ENCODE assay signal across 16 cellular contexts in genomic region chr14:101404426-101405170, GRCh38.
DNase-seq lines count a peak whose midpoint lies in the region; ATAC-seq and TF ChIP-seq lines count a peak whose summit lies in the region.
"Had no signal": no experiment of that assay in that cellular context is flagged by ENCODE, and none has a peak within 500 bp of the region (broad histone marks: within the 10 kb centered on the region; RNA-seq: fewer than 3 reads in every experiment).

No MANE protein-coding gene starts in this region.

- H3F3A ChIP-seq in DOHH2 (ENCODE audit: control insufficient read depth, insufficient read depth) = no peaks in the 10 kb centered on the region

- intact Hi-C loops in HCT116 (cut with micrococcal nuclease) = no loop called here

- peak overlapping the region; percentile 58 for H3K27ac Mint-ChIP-seq in mesothelial cell of epicardium
- H3K27ac Mint-ChIP-seq: CD14-positive monocyte had no signal

- no peak for TF ChIP-seq RAD21 in HCT116 (IDR thresholded peaks at IDR 0.05; ENCODE audit: low read depth)

- peak; percentile 74 for ATAC-seq in HCT116
- ATAC-seq: K562 had no signal

- RAD21 ChIA-PET in HCT116 (lab: Charles Lee; ENCODE audit: low non-redundant PET in 1 of 2, low total read pairs in 2 of 2, uncharacterized antibody in 2 of 2, unreplicated experiment in 2 of 2) = no interaction called here

- POLR2A ChIA-PET in HCT116 (lab: Charles Lee) = no interaction called here

- no peaks in the 10 kb centered on the region for H3K79me2 ChIP-seq in DOHH2 (ENCODE audit: control insufficient read depth, low read length)
- H3K79me2 ChIP-seq in HCT116 (ENCODE audit: insufficient read depth, low read length) = no peaks in the 10 kb centered on the region

- H3K4me3 ChIP-seq in DOHH2 (ENCODE audit: low read length) = peak overlapping the region; percentile 48
- H3K4me3 ChIP-seq in HCT116 (replicated peaks in 1 of 2; ENCODE audit: low read depth in 1 of 2, low read length in 2 of 2) = no peak overlapping the region
- H3K4me3 ChIP-seq: K562, SJSA1 had no signal

- H3K27me3 Mint-ChIP-seq in mesothelial cell of epicardium (ENCODE audit: low read depth) = no peaks in the 10 kb centered on the region

- no peaks in the 10 kb centered on the region for H3K9me3 Mint-ChIP-seq in mesothelial cell of epicardium

- no TSS peak for BruUV-seq in HCT116 (replicated peaks; lab: Mats Ljungman, UMichigan)

- no peak overlapping the region for H2AFZ ChIP-seq in HCT116 (ENCODE audit: low read depth, low read length, poor library complexity, severe bottlenecking)

- H3K9me3 ChIP-seq in DOHH2 (ENCODE audit: control insufficient read depth, insufficient read depth, low read length) (no peaks in the 10 kb centered on the region), HCT116 (ENCODE audit: control insufficient read depth in 1 of 2, insufficient read depth in 1 of 2, low read depth in 1 of 2, low read length in 2 of 2) (no peaks in the 10 kb centered on the region)
- H3K9me3 ChIP-seq: Caco-2, SJSA1 had no signal

- CTCF ChIA-PET in HCT116 (lab: Charles Lee) = no interaction called here

- no peaks in the 10 kb centered on the region for H3K36me3 Mint-ChIP-seq in mesothelial cell of epicardium
- H3K36me3 Mint-ChIP-seq: CD14-positive monocyte had no signal

- H3K36me3 ChIP-seq in DOHH2 (ENCODE audit: control insufficient read depth, low read length) = no peaks in the 10 kb centered on the region
- no peaks in the 10 kb centered on the region for H3K36me3 ChIP-seq in HCT116 (ENCODE audit: control insufficient read depth in 1 of 2, insufficient read depth in 2 of 2, low read length in 2 of 2)
- H3K36me3 ChIP-seq: SJSA1 had no signal

- H3K27ac ChIP-seq in DOHH2 (ENCODE audit: low read depth, low read length) (peak overlapping the region; percentile 72), HCT116 (ENCODE audit: low read depth, low read length) (no peak overlapping the region)
- H3K27ac ChIP-seq: SJSA1 had no signal

- H3K4me1 ChIP-seq in DOHH2 (ENCODE audit: control insufficient read depth, low read length) = peaks cover 66% of the 10 kb centered on the region
- peaks cover 0 to 4% of the 10 kb centered on the region in 2 experiments; a peak in 1 of 4 replicates for H3K4me1 ChIP-seq in HCT116 (ENCODE audit: control insufficient read depth in 1 of 2, insufficient read depth in 2 of 2, low read length in 2 of 2)
- H3K4me1 ChIP-seq: Caco-2, SJSA1 had no signal

- H4K20me1 ChIP-seq in DOHH2 (ENCODE audit: control insufficient read depth, insufficient read depth, low read depth, low read length) (no peaks in the 10 kb centered on the region), HCT116 (ENCODE audit: insufficient read depth) (no peaks in the 10 kb centered on the region)

- H3K9me2 ChIP-seq in DOHH2 (replicated peaks; ENCODE audit: control insufficient read depth, low read length) = no peaks in the 10 kb centered on the region
- H3K9me2 ChIP-seq in HCT116 (ENCODE audit: insufficient read depth) = no peaks in the 10 kb centered on the region

- DNase-seq in HCT116 (ENCODE audit: low read depth, low spot score) = no peak
- DNase-seq in iPS DF 19.7 (ENCODE audit: low read depth, low spot score) = peak; percentile 5
- DNase-seq in mesothelial cell of epicardium (ENCODE audit: low spot score in 2 of 2, unreplicated experiment in 2 of 2) = no peak
- DNase-seq in kidney glomerular epithelial cell (lab: John Stamatoyannopoulos, UW) = no peak
- no peak for DNase-seq in activated CD8-positive, alpha-beta memory T cell treated with anti-CD3 and anti-CD28 coated beads, Interleukin-2, amount 50 U/mL, for 48 hours
- DNase-seq in NCI-H2107 treated with DMSO at 0.1 percent for 48 hours (lab: John Stamatoyannopoulos, UW; ENCODE audit: unreplicated experiment) = no peak
- DNase-seq: Caco-2, GDM1, NCI-H1105, NCI-H1930, NCI-H524, OCI-M1 had no signal

- TF ChIP-seq CTCF in DOHH2 (IDR thresholded peaks at IDR 0.05; ENCODE audit: low read depth, low read length, poor library complexity, severe bottlenecking) (no peak), HCT116 (IDR thresholded peaks at IDR 0.05 in 2 of 3, conservative IDR thresholded peaks at IDR 0.05 in 1 of 3; ENCODE audit: borderline replicate concordance in 1 of 3, insufficient read depth in 1 of 3, low read depth in 2 of 3, low read length in 2 of 3) (no peak; a peak in 1 of 6 replicates), mesothelial cell of epicardium (IDR thresholded peaks at IDR 0.05; ENCODE audit: unreplicated experiment) (no peak)

- peaks cover 31% of the 10 kb centered on the region for H3K4me1 Mint-ChIP-seq in mesothelial cell of epicardium
- H3K4me1 Mint-ChIP-seq: CD14-positive monocyte had no signal

- TF ChIP-seq POLR2A in HCT116 (IDR thresholded peaks at IDR 0.05; ENCODE audit: borderline replicate concordance, extremely low read depth, insufficient read depth, insufficient read length) = no peak

- peak overlapping the region; percentile 60 for H3K4me2 ChIP-seq in DOHH2 (ENCODE audit: low read length)
- H3K4me2 ChIP-seq in HCT116 (ENCODE audit: low read length) = no peak overlapping the region

- H3K4me3 Mint-ChIP-seq in mesothelial cell of epicardium = no peak overlapping the region
- H3K4me3 Mint-ChIP-seq: CD14-positive monocyte had no signal

- H3K27me3 ChIP-seq in DOHH2 (ENCODE audit: control insufficient read depth, low read length) (no peaks in the 10 kb centered on the region), HCT116 (ENCODE audit: insufficient read depth, low read length) (peaks cover 12% of the 10 kb centered on the region)
- H3K27me3 ChIP-seq: SJSA1 had no signal

- no peak overlapping the region for H3K9ac ChIP-seq in HCT116 (ENCODE audit: low read length)

TF ChIP-seq in HCT116, 20 proteins besides CTCF, POLR2A, EP300 and RAD21:
- TF ChIP-seq ELF1 (IDR thresholded peaks at IDR 0.05; ENCODE audit: borderline replicate concordance, low read depth) (no peak), ZFX (IDR thresholded peaks at IDR 0.05) (no peak), JUND (IDR thresholded peaks at IDR 0.05) (no peak), ZBTB33 (IDR thresholded peaks at IDR 0.05; ENCODE audit: extremely low read depth, insufficient replicate concordance, low read length) (no peak), EZH2 (IDR thresholded peaks at IDR 0.05) (no peak), SP1 (IDR thresholded peaks at IDR 0.05; ENCODE audit: low read depth) (no peak), EZH2phosphoT487 (IDR thresholded peaks at IDR 0.05; ENCODE audit: borderline replicate concordance) (no peak), EGR1 (IDR thresholded peaks at IDR 0.05; ENCODE audit: low read depth) (no peak), ZNF274 (IDR thresholded peaks at IDR 0.05; ENCODE audit: low read depth, low read length) (no peak)
